In genomic region chr22:38870791-38871359, GRCh38 we compare ENCODE assay signal across 8 cellular contexts. TPM values are rescaled to one million over a fixed set of nuclear protein-coding genes. Genes with fewer than 3 reads are reported as not detected.
DNase-seq lines count a peak whose midpoint lies in the region; ATAC-seq, FAIRE-seq and TF ChIP-seq lines count a peak whose summit lies in the region.

No MANE protein-coding gene starts in this region.

- peaks cover 20% of the 10 kb centered on the region for H3K4me1 ChIP-seq in HepG2 (ENCODE audit: insufficient read depth, low read length)
- peaks cover 16 to 51% of the 10 kb centered on the region in 2 donors for H3K4me1 ChIP-seq in thoracic aorta (ENCODE audit: control insufficient read depth in 1 of 2, low read depth in 2 of 2)

- H3K9me3 ChIP-seq in HepG2 (ENCODE audit: low read length) (no peaks in the 10 kb centered on the region), thoracic aorta (no peaks in the 10 kb centered on the region)

- H3K27ac Mint-ChIP-seq in T-helper 1 cell treated with Interleukin-12 subunit alpha and Interleukin-12 subunit beta and Interleukin-4 antibody, amounts not matched to agents 30 μg/mL and 1 μg/mL, for 36 hours: peak overlapping the region; percentile 82

- 58% methylated on average over 2 of the region's 2 CpGs for WGBS in HepG2 (ENCODE audit: low lambda C conversion rate)

- peaks cover 39% of the 10 kb centered on the region for H3K4me1 Mint-ChIP-seq in T-helper 1 cell treated with Interleukin-12 subunit alpha and Interleukin-12 subunit beta and Interleukin-4 antibody, amounts not matched to agents 30 μg/mL and 1 μg/mL, for 36 hours (ENCODE audit: low read depth)

- TF ChIP-seq EP300 in HepG2 (IDR thresholded peaks at IDR 0.05; ENCODE audit: low read depth in 2 of 2, low read length in 2 of 2) (no peak), HepG2 (CRISPR knock-in tag; IDR thresholded peaks at IDR 0.05; ENCODE audit: borderline replicate concordance) (no peak)

- peak overlapping the region; percentile 48; the same call in 1 of the 2 replicates for H3K9ac ChIP-seq in HepG2 (ENCODE audit: insufficient read depth, low read depth, low read length)

- peaks cover 11% of the 10 kb centered on the region for H3K27me3 Mint-ChIP-seq in T-helper 1 cell treated with Interleukin-12 subunit alpha and Interleukin-12 subunit beta and Interleukin-4 antibody, amounts not matched to agents 30 μg/mL and 1 μg/mL, for 36 hours (ENCODE audit: low read depth)

- in situ Hi-C loops in HepG2 (cut with HindIII; ENCODE audit: extremely low pct_ligation_motif_present, low pct_unique_long_range_greater_than_20kb): loop anchor here (5.0 to 10.0 kb wide), 2 partner anchors 131 to 254 kb away; no protein-coding TSS in a partner anchor

- FAIRE-seq in HepG2 (lab: Jason Lieb, UNC): no peak

- H3K4me3 ChIP-seq in HepG2 (replicated peaks in 1 of 3; ENCODE audit: insufficient read depth in 1 of 3, low read depth in 2 of 3, low read length in 3 of 3) (peak overlapping the region; percentile 68 to 80 (median 74); a peak in 5 of 6 replicates), thoracic aorta (peak overlapping the region; percentile 78)

- DNase-seq in T-helper 1 cell: no peak
- no peak for DNase-seq in HepG2 (ENCODE audit: low spot score)
- DNase-seq in thoracic aorta (ENCODE audit: low spot score): no peak
- no peak for DNase-seq in SKM-1 treated with dmso at 0.1 percent for 144 hours (lab: John Stamatoyannopoulos, UW; ENCODE audit: unreplicated experiment)

- H3K9me3 Mint-ChIP-seq in T-helper 1 cell treated with Interleukin-12 subunit alpha and Interleukin-12 subunit beta and Interleukin-4 antibody, amounts not matched to agents 30 μg/mL and 1 μg/mL, for 36 hours: no peaks in the 10 kb centered on the region

- H3K36me3 Mint-ChIP-seq in T-helper 1 cell treated with Interleukin-12 subunit alpha and Interleukin-12 subunit beta and Interleukin-4 antibody, amounts not matched to agents 30 μg/mL and 1 μg/mL, for 36 hours (ENCODE audit: low read depth): no peaks in the 10 kb centered on the region

- peak; percentile 19 for ATAC-seq in HepG2
- ATAC-seq in thoracic aorta (ENCODE audit: insufficient number of reproducible peaks, low FRiP score, low read depth): no peak
- ATAC-seq in GM21515 (IDR thresholded peaks at IDR 0.05; ENCODE audit: unreplicated experiment): no peak
- no peak for ATAC-seq in GM18870 (IDR thresholded peaks at IDR 0.05; ENCODE audit: unreplicated experiment)

- TF ChIP-seq CTCF in HepG2 (CRISPR knock-in tag; IDR thresholded peaks at IDR 0.05) (no peak), thoracic aorta (IDR thresholded peaks at IDR 0.05) (no peak)

- no peak for TF ChIP-seq RAD21 in HepG2 (CRISPR knock-in tag; IDR thresholded peaks at IDR 0.05)

- H3K4me3 Mint-ChIP-seq in T-helper 1 cell treated with Interleukin-12 subunit alpha and Interleukin-12 subunit beta and Interleukin-4 antibody, amounts not matched to agents 30 μg/mL and 1 μg/mL, for 36 hours: peak overlapping the region; percentile 93

- H3K4me2 ChIP-seq in HepG2 (ENCODE audit: low read depth, low read length): peak overlapping the region; percentile 99

- TF ChIP-seq POLR2A in HepG2 (IDR thresholded peaks at IDR 0.05; ENCODE audit: insufficient read depth in 1 of 2, low read depth in 2 of 2, low read length in 2 of 2): no peak

- no peaks in the 10 kb centered on the region for H3K79me2 ChIP-seq in HepG2 (ENCODE audit: insufficient read depth, low read length)

- POLR2A ChIA-PET in HepG2 (lab: Yijun Ruan, JAX): interaction anchor here (1.0 to 1.1 kb wide), 2 partner anchors 54 to 150 kb away, joined by 3 to 5 read pairs; partner anchors contain the start of gene APOBEC3D

- H3K36me3 ChIP-seq in HepG2 (replicated peaks in 1 of 2; ENCODE audit: control insufficient read depth in 1 of 2, insufficient read depth in 2 of 2, low read length in 2 of 2) (no peaks in the 10 kb centered on the region; a peak in 1 of 5 replicates), thoracic aorta (peaks cover 16% of the 10 kb centered on the region)

- peaks cover 3% of the 10 kb centered on the region; the same call in 1 of the 2 replicates for H4K20me1 ChIP-seq in HepG2 (ENCODE audit: insufficient read depth, low read length)

- H2AFZ ChIP-seq in HepG2 (ENCODE audit: low read length): no peak overlapping the region

- intact Hi-C loops in HepG2 (cut with micrococcal nuclease; ENCODE audit: unreplicated experiment): loop anchor here (2.0 kb wide), 1 partner anchor 54 kb away; no protein-coding TSS in a partner anchor

- BruUV-seq in HepG2 (replicated peaks; lab: Mats Ljungman, UMichigan): no TSS peak

- peaks cover 2 to 30% of the 10 kb centered on the region in 2 experiments; a peak in 4 of 5 replicates for H3K27me3 ChIP-seq in HepG2 (ENCODE audit: control insufficient read depth in 1 of 2, insufficient read depth in 2 of 2, low read length in 2 of 2)
- H3K27me3 ChIP-seq in thoracic aorta (replicated peaks; ENCODE audit: insufficient read depth): no peaks in the 10 kb centered on the region

- CTCF ChIA-PET in HepG2 (lab: Yijun Ruan, JAX; ENCODE audit: low intra/inter-chr PET ratio, low total read pairs): interaction anchor here (1.0 to 2.2 kb wide), 7 partner anchors 102 to 251 kb away, joined by 3 to 23 read pairs (median 6); partner anchors contain the start of gene APOBEC3B

- H3K27ac ChIP-seq in angular gyrus (ENCODE audit: low read depth, low read length) (peak overlapping the region; percentile 67), HepG2 (ENCODE audit: extremely low read length, insufficient read depth, low read length) (no peak overlapping the region), thoracic aorta (peak overlapping the region; percentile 79 to 83)

RNA-seq across cellular contexts. Expression of gene CBX6, which starts 1.1 kb away (rescaled TPM):
- 4.7 and 6.5 TPM in 2 replicates for total RNA-seq in HepG2 (2016; rRNA removed; fragmentation: Illumina TruSeq; extraction: Trizol)
- 0.51 and 0.79 TPM in 2 replicates for total RNA-seq in HepG2 (2016; cell fraction: cytosol; rRNA removed; fragmentation: Illumina TruSeq; extraction: Trizol; ENCODE audit: low read depth)
- total RNA-seq in HepG2 (2016; cell fraction: insoluble cytoplasmic fraction; rRNA removed; fragmentation: Illumina TruSeq; extraction: Trizol): 4.0 and 6.6 TPM in 2 replicates
- 2.0 TPM in 2 replicates for total RNA-seq in HepG2 (2016; cell fraction: membrane; rRNA removed; fragmentation: Illumina TruSeq; extraction: Trizol)
- 7.6 and 8.9 TPM in 2 replicates for total RNA-seq in HepG2 (2016; cell fraction: nucleus; rRNA removed; fragmentation: Illumina TruSeq; extraction: Trizol)
- polyA plus RNA-seq in HepG2 (2011; rRNA removed): 1.7 and 2.6 TPM in 2 replicates
- polyA plus RNA-seq in HepG2 (2011; cell fraction: cytosol; rRNA removed): 1.2 and 1.3 TPM in 2 replicates
- 13.0 and 15.1 TPM in 2 replicates for polyA plus RNA-seq in HepG2 (2011; cell fraction: nucleus; rRNA removed)
- 4.0 and 5.0 TPM in 2 replicates for polyA plus RNA-seq in HepG2 (2012)
- 0.35 and 0.47 TPM in 2 replicates for polyA plus RNA-seq in HepG2 (2016; cell fraction: cytosol; fragmentation: Illumina TruSeq; extraction: Trizol; ENCODE audit: low read depth)
- 3.9 and 4.7 TPM in 2 replicates for polyA plus RNA-seq in HepG2 (2016; cell fraction: insoluble cytoplasmic fraction; fragmentation: Illumina TruSeq; extraction: Trizol; ENCODE audit: low read depth)
- polyA plus RNA-seq in HepG2 (2016; cell fraction: membrane; fragmentation: Illumina TruSeq; extraction: Trizol; ENCODE audit: low read depth): 0.98 and 1.0 TPM in 2 replicates
- polyA plus RNA-seq in HepG2 (2016; cell fraction: nucleus; fragmentation: Illumina TruSeq; extraction: Trizol; ENCODE audit: insufficient read depth, low read depth): 13.0 and 13.1 TPM in 2 replicates
- polyA minus RNA-seq in HepG2 (2011; rRNA and poly(A)+ RNA removed; ENCODE audit: low replicate concordance): 8.8 and 30.1 TPM in 2 replicates
- 5.5 and 5.9 TPM in 2 replicates for polyA minus RNA-seq in HepG2 (2011; cell fraction: cytosol; rRNA and poly(A)+ RNA removed)
- polyA minus RNA-seq in HepG2 (2011; cell fraction: nucleus; rRNA and poly(A)+ RNA removed): 9.9 and 16.2 TPM in 2 replicates
- total RNA-seq in thoracic aorta: 100 to 1,000 TPM in 1 of 2 donors, 10 to 100 TPM in 1; 80.1 to 111 TPM

RNA-seq across cellular contexts. Expression of gene NPTXR, which starts 27.0 kb away (rescaled TPM):
- total RNA-seq in HepG2 (2016; rRNA removed; fragmentation: Illumina TruSeq; extraction: Trizol): 2.5 and 2.6 TPM in 2 replicates
- 0.44 and 0.51 TPM in 2 replicates for total RNA-seq in HepG2 (2016; cell fraction: cytosol; rRNA removed; fragmentation: Illumina TruSeq; extraction: Trizol; ENCODE audit: low read depth)
- 2.1 and 2.5 TPM in 2 replicates for total RNA-seq in HepG2 (2016; cell fraction: insoluble cytoplasmic fraction; rRNA removed; fragmentation: Illumina TruSeq; extraction: Trizol)
- total RNA-seq in HepG2 (2016; cell fraction: membrane; rRNA removed; fragmentation: Illumina TruSeq; extraction: Trizol): 2.4 TPM in 2 replicates
- 5.7 and 7.1 TPM in 2 replicates for total RNA-seq in HepG2 (2016; cell fraction: nucleus; rRNA removed; fragmentation: Illumina TruSeq; extraction: Trizol)
- polyA plus RNA-seq in HepG2 (2011; rRNA removed): 4.8 and 6.7 TPM in 2 replicates
- 4.4 and 4.7 TPM in 2 replicates for polyA plus RNA-seq in HepG2 (2011; cell fraction: cytosol; rRNA removed)
- polyA plus RNA-seq in HepG2 (2011; cell fraction: nucleus; rRNA removed): 7.5 and 8.6 TPM in 2 replicates
- polyA plus RNA-seq in HepG2 (2012): 13.2 and 13.3 TPM in 2 replicates
- polyA plus RNA-seq in HepG2 (2016; cell fraction: cytosol; fragmentation: Illumina TruSeq; extraction: Trizol; ENCODE audit: low read depth): 0.61 and 0.71 TPM in 2 replicates
- 3.2 and 4.5 TPM in 2 replicates for polyA plus RNA-seq in HepG2 (2016; cell fraction: insoluble cytoplasmic fraction; fragmentation: Illumina TruSeq; extraction: Trizol; ENCODE audit: low read depth)
- 1.6 and 1.8 TPM in 2 replicates for polyA plus RNA-seq in HepG2 (2016; cell fraction: membrane; fragmentation: Illumina TruSeq; extraction: Trizol; ENCODE audit: low read depth)
- polyA plus RNA-seq in HepG2 (2016; cell fraction: nucleus; fragmentation: Illumina TruSeq; extraction: Trizol; ENCODE audit: insufficient read depth, low read depth): 13.4 and 14.4 TPM in 2 replicates
- 2.5 and 11.6 TPM in 2 replicates for polyA minus RNA-seq in HepG2 (2011; rRNA and poly(A)+ RNA removed; ENCODE audit: low replicate concordance)
- polyA minus RNA-seq in HepG2 (2011; cell fraction: cytosol; rRNA and poly(A)+ RNA removed): 6.9 and 7.3 TPM in 2 replicates
- 2.4 and 3.4 TPM in 2 replicates for polyA minus RNA-seq in HepG2 (2011; cell fraction: nucleus; rRNA and poly(A)+ RNA removed)
- 10 to 100 TPM; 29.3 to 50.8 TPM for total RNA-seq in thoracic aorta

Comparison
In these comparisons a context has a peak if more than half of its experiments do, and no peak if none do; other contexts are left out.
1. RNA of gene CBX6, which starts 1.1 kb away (total RNA-seq): 80.1 to 111 TPM in thoracic aorta; 0.51 to 8.9 TPM in HepG2; every median in the first group is over 4 times any median in the second.